In the genomic region with DNA sequence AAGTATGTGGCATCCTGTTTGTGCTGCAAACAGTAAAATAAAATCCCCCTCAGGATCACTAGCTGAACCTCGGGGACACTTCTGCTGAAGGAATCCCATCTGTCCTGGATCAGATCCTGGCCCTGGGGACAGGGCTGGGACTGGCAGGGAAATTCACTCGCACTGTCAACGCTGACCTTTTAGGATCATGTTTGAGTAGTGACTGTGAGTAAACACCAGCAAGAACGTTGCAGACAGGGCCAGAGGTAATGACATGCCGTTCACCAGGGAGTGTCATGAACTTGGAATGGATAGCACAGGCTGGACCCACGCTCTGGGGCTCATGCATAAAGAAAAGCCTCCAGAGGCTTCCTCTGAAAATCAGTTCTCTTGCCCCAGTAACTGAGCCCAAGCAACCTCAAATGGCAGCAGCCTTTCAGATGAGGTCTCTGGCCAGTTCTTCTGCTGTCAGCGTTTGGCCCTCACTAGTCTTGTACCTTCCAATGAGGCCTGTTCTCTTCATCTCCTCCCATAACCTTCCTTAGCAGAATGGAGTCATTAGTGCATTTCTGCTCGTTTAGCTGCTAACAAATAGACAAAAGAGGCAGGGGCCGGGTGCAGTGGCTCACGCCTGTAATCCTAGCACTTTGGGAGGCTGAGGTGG, we compare ENCODE assay signal across 12 cellular contexts. TPM values are rescaled to one million over a fixed set of nuclear protein-coding genes. Genes with fewer than 3 reads are reported as not detected.
DNase-seq lines count a peak whose midpoint lies in the region; ATAC-seq and TF ChIP-seq lines count a peak whose summit lies in the region.
"Had no signal": no experiment of that assay in that cellular context is flagged by ENCODE, and none has a peak within 500 bp of the region (broad histone marks: within the 10 kb centered on the region; RNA-seq: fewer than 3 reads in every experiment).

No MANE protein-coding gene starts in this region.

- POLR2A ChIA-PET in A673 (lab: Charles Lee; ENCODE audit: low non-redundant PET) = interaction anchor here (0.7 kb wide), 1 partner anchor 663 kb away, joined by 4 read pairs; no protein-coding TSS in a partner anchor

- no peak overlapping the region for H3K9ac ChIP-seq in endodermal cell (ENCODE audit: extremely low read depth, low read length, poor library complexity, severe bottlenecking)

- CTCF ChIA-PET in A673 (lab: Charles Lee) = interaction anchor here (0.5 to 1.5 kb wide), 2 partner anchors 49 to 94 kb away, joined by 3 to 8 read pairs; no protein-coding TSS in a partner anchor

- H3K4me3 ChIP-seq in A673 (ENCODE audit: low read depth, low read length, poor library complexity, severe bottlenecking) (peak overlapping the region; percentile 19), endodermal cell (ENCODE audit: low read length) (no peak overlapping the region), mucosa of descending colon (no peak overlapping the region)

- DNase-seq in A673 (ENCODE audit: low spot score) = no peak
- peak; percentile 88 for DNase-seq in HT-29 (ENCODE audit: low spot score)
- DNase-seq in endodermal cell = peak; percentile 56
- peak; percentile 54 to 66 (median 58) for DNase-seq in mucosa of descending colon
- no peak for DNase-seq in occipital lobe (lab: John Stamatoyannopoulos, UW)
- no peak for DNase-seq in Kasumi-1 (lab: John Stamatoyannopoulos, UW)
- no peak for DNase-seq in stimulated activated CD4-positive, alpha-beta T cell treated with anti-CD3 and anti-CD28 coated beads, Interleukin-4, amount 100 ng/mL, for 24 hours
- DNase-seq: NCI-H1436 had no signal

- H3K4me1 Mint-ChIP-seq in endodermal cell = peaks cover 39% of the 10 kb centered on the region

- no peaks in the 10 kb centered on the region for H3K36me3 ChIP-seq in A673 (ENCODE audit: insufficient read depth, low read length, poor library complexity, severe bottlenecking)
- H3K36me3 ChIP-seq in endodermal cell (ENCODE audit: control insufficient read depth, insufficient read depth, low read length) = no peaks in the 10 kb centered on the region
- no peaks in the 10 kb centered on the region for H3K36me3 ChIP-seq in mucosa of descending colon (ENCODE audit: low read depth)
- H3K36me3 ChIP-seq: neutrophil had no signal

- no peak overlapping the region for H3K4me3 Mint-ChIP-seq in endodermal cell
- H3K4me3 Mint-ChIP-seq: brain had no signal

- no peak for TF ChIP-seq CTCF in A673 (conservative IDR thresholded peaks at IDR 0.05; ENCODE audit: low read depth, low read length)
- no peak for TF ChIP-seq CTCF in endodermal cell (conservative IDR thresholded peaks at IDR 0.05)
- TF ChIP-seq CTCF in mucosa of descending colon (IDR thresholded peaks at IDR 0.05) = no peak

- peak overlapping the region; percentile 74 for H3K27ac ChIP-seq in A673 (ENCODE audit: low read depth, low read length, poor library complexity, severe bottlenecking)
- H3K27ac ChIP-seq in endodermal cell (ENCODE audit: low read depth, low read length) = no peak overlapping the region
- H3K27ac ChIP-seq: neutrophil had no signal

- no TSS peak for BruUV-seq in A673 (replicated peaks; lab: Mats Ljungman, UMichigan)

- H3K4me1 ChIP-seq in A673 (ENCODE audit: insufficient read depth, low read length, poor library complexity, severe bottlenecking) (peaks cover 60% of the 10 kb centered on the region), endodermal cell (ENCODE audit: control insufficient read depth, insufficient read depth, low read length) (peaks cover 17% of the 10 kb centered on the region), mucosa of descending colon (ENCODE audit: low read depth) (peaks cover 11% of the 10 kb centered on the region)

- H3K9me3 Mint-ChIP-seq in endodermal cell = peaks cover 5% of the 10 kb centered on the region

- H3K9me3 ChIP-seq in A673 (ENCODE audit: low read depth, low read length, poor library complexity, severe bottlenecking) = no peaks in the 10 kb centered on the region
- H3K9me3 ChIP-seq in endodermal cell (ENCODE audit: control insufficient read depth, low read length) = no peaks in the 10 kb centered on the region
- no peaks in the 10 kb centered on the region for H3K9me3 ChIP-seq in mucosa of descending colon
- H3K9me3 ChIP-seq: neutrophil had no signal

- peaks cover 2% of the 10 kb centered on the region for H3K36me3 Mint-ChIP-seq in endodermal cell (ENCODE audit: low read depth)
- H3K36me3 Mint-ChIP-seq: brain had no signal

- no peaks in the 10 kb centered on the region for H3K27me3 Mint-ChIP-seq in endodermal cell (ENCODE audit: insufficient read depth)

- peak overlapping the region; percentile 49 for H3K27ac Mint-ChIP-seq in endodermal cell

- WGBS in endodermal cell (ENCODE audit: insufficient coverage in 1 of 2, insufficient read length in 1 of 2), 2 experiments = 78 to 84% methylated on average over 10 of the region's 10 CpGs

- no peaks in the 10 kb centered on the region for H3K27me3 ChIP-seq in A673 (replicated peaks; ENCODE audit: insufficient read depth, low read depth, low read length, poor library complexity)
- no peaks in the 10 kb centered on the region for H3K27me3 ChIP-seq in endodermal cell (ENCODE audit: control insufficient read depth, insufficient read depth, low read length, poor library complexity, severe bottlenecking)
- H3K27me3 ChIP-seq: neutrophil had no signal

- ATAC-seq in mucosa of descending colon (peak; percentile 93), HG03354 (IDR thresholded peaks at IDR 0.05; ENCODE audit: poor library complexity, severe bottlenecking, unreplicated experiment) (no peak)

- intact Hi-C loops in A673 (cut with micrococcal nuclease; ENCODE audit: unreplicated experiment) (no loop called here), mucosa of descending colon (cut with DNase I, micrococcal nuclease) (no loop called here)

RNA-seq across cellular contexts. Expression of gene BARX2, which starts 51.0 kb away (rescaled TPM):
- total RNA-seq in A673 (2021) (36.4 and 43.0 TPM in 2 replicates), endodermal cell (not detected), mucosa of descending colon (10 to 100 TPM; 10.8 to 25.6 (median 24.6) TPM), occipital lobe (0.16 TPM)
- 5.5 and 6.9 TPM in 2 replicates for total RNA-seq in HT-29 (2014; rRNA removed; shearing (Covaris generic))
- polyA plus RNA-seq in endodermal cell (2013, experiment 1 of 2) = not detected
- not detected for polyA plus RNA-seq in endodermal cell (2013, experiment 2 of 2)
- total RNA-seq: glomerular endothelial cell had no signal

Comparison
In these comparisons a context has a peak if more than half of its experiments do, and no peak if none do; other contexts are left out.
1. DNase-seq: peak in HT-29 (single experiment), endodermal cell (single experiment) and mucosa of descending colon (3 of 3); none in A673 (single experiment), occipital lobe (single experiment), Kasumi-1 (0 of 2) and stimulated activated CD4-positive, alpha-beta T cell treated with anti-CD3 and anti-CD28 coated beads, Interleukin-4, amount 100 ng/mL, for 24 hours (single experiment).